ENCODE assay signal across 8 cellular contexts in genomic region chr3:9986230-9986725, GRCh38. TPM values are rescaled to one million over a fixed set of nuclear protein-coding genes. Genes with fewer than 3 reads are reported as not detected.
DNase-seq lines count a peak whose midpoint lies in the region; ATAC-seq, FAIRE-seq and TF ChIP-seq lines count a peak whose summit lies in the region.

No MANE protein-coding gene starts in this region.

- no peak for DNase-seq in Right ventricle myocardium inferior (ENCODE audit: missing footprints)
- DNase-seq in cardiac septum (ENCODE audit: low spot score): no peak
- peak; percentile 16 for DNase-seq in astrocyte (ENCODE audit: low read depth)
- DNase-seq in left lobe of liver (ENCODE audit: low spot score): no peak
- no peak for DNase-seq in tibial artery
- no peak for DNase-seq in superior temporal gyrus (ENCODE audit: extremely low spot score)
- no peak for DNase-seq in retina

- H3K9ac ChIP-seq in astrocyte (ENCODE audit: low read length): peak overlapping the region; percentile 95

- H3K4me2 ChIP-seq in astrocyte (ENCODE audit: low read length): peak overlapping the region; percentile 89

- peak overlapping the region; percentile 90 for H3K27ac Mint-ChIP-seq in astrocyte (ENCODE audit: unreplicated experiment)

- no peaks in the 10 kb centered on the region for H3K9me3 Mint-ChIP-seq in astrocyte (ENCODE audit: unreplicated experiment)

- ATAC-seq in Right ventricle myocardium inferior (peak; percentile 26), HG03342 (IDR thresholded peaks at IDR 0.05; ENCODE audit: unreplicated experiment) (peak; percentile 36), left lobe of liver (peak; percentile 42)

- peaks cover 5% of the 10 kb centered on the region for H3K4me1 Mint-ChIP-seq in astrocyte (ENCODE audit: low read depth, unreplicated experiment)

- H3K4me1 ChIP-seq in astrocyte (ENCODE audit: insufficient read depth, low read length) (peaks cover 16% of the 10 kb centered on the region), tibial artery (peaks cover 0 to 48% (median 23%) of the 10 kb centered on the region in 4 donors)

- peaks cover 12% of the 10 kb centered on the region for H4K20me1 ChIP-seq in astrocyte (ENCODE audit: insufficient read depth, low read length)

- H3K4me3 ChIP-seq in astrocyte (ENCODE audit: insufficient read depth, low read depth, low read length): peak overlapping the region; percentile 100
- H3K4me3 ChIP-seq in tibial artery: peak overlapping the region; percentile 65 to 92

- intact Hi-C loops in Right ventricle myocardium inferior (cut with DNase I) (loop anchor here (1.0 kb wide), 1 partner anchor 40 kb away; the partner anchor contains the start of gene FANCD2), cardiac septum (cut with DNase I) (loop anchor here (5.0 kb wide), 1 partner anchor 41 kb away; the partner anchor contains the start of gene FANCD2), tibial artery (cut with DNase I; ENCODE audit: low total_unique reads) (no loop called here)

- peak overlapping the region; percentile 99 for H2AFZ ChIP-seq in astrocyte (ENCODE audit: low read depth, low read length)

- no peaks in the 10 kb centered on the region for H3K27me3 ChIP-seq in astrocyte (ENCODE audit: insufficient read depth, low read length)
- no peaks in the 10 kb centered on the region for H3K27me3 ChIP-seq in tibial artery

- H3K9me3 ChIP-seq in astrocyte (ENCODE audit: insufficient read depth, low read depth, low read length) (no peaks in the 10 kb centered on the region), tibial artery (no peaks in the 10 kb centered on the region)

- H3K27me3 Mint-ChIP-seq in astrocyte (ENCODE audit: low read depth, unreplicated experiment): no peaks in the 10 kb centered on the region

- H3K36me3 Mint-ChIP-seq in astrocyte (ENCODE audit: low read depth, unreplicated experiment): no peaks in the 10 kb centered on the region

- peaks cover 50% of the 10 kb centered on the region for H3K79me2 ChIP-seq in astrocyte (ENCODE audit: insufficient read depth, low read length)

- TF ChIP-seq CTCF in astrocyte (IDR thresholded peaks at IDR 0.05; ENCODE audit: insufficient read depth, low read depth, low read length) (no peak), tibial artery (IDR thresholded peaks at IDR 0.05) (no peak)

- peak overlapping the region; percentile 97 for H3K4me3 Mint-ChIP-seq in astrocyte (ENCODE audit: unreplicated experiment)

- no peak for FAIRE-seq in astrocyte (lab: Jason Lieb, UNC)

- H3K36me3 ChIP-seq in astrocyte (ENCODE audit: insufficient read depth, low read length) (peaks cover 2% of the 10 kb centered on the region), tibial artery (peaks cover 3 to 6% (median 6%) of the 10 kb centered on the region in 3 donors)

- H3K27ac ChIP-seq in astrocyte (ENCODE audit: low read depth, low read length): peak overlapping the region; percentile 89
- peak overlapping the region; percentile 72 to 90 for H3K27ac ChIP-seq in tibial artery

RNA-seq across cellular contexts. Expression of gene EMC3, which starts 0.4 kb away (rescaled TPM):
- 108 TPM for total RNA-seq in Right ventricle myocardium inferior
- 59.6 TPM for total RNA-seq in cardiac septum
- 59.7 and 61.0 TPM in 2 replicates for total RNA-seq in astrocyte
- total RNA-seq in left lobe of liver: 64.2 TPM

RNA-seq across cellular contexts. Expression of gene PRRT3, which starts 34.1 kb away (rescaled TPM):
- 0.57 TPM for total RNA-seq in Right ventricle myocardium inferior
- total RNA-seq in cardiac septum: 1.6 TPM
- 2.2 and 2.4 TPM in 2 replicates for total RNA-seq in astrocyte
- total RNA-seq in left lobe of liver: 0.50 TPM

RNA-seq across cellular contexts. Expression of gene FANCD2, which starts 40.0 kb away (rescaled TPM):
- 1.0 TPM for total RNA-seq in Right ventricle myocardium inferior
- total RNA-seq in cardiac septum: 0.48 TPM
- 2.8 and 3.7 TPM in 2 replicates for total RNA-seq in astrocyte
- 0.65 TPM for total RNA-seq in left lobe of liver

RNA-seq across cellular contexts. Expression of gene CRELD1, which starts 52.6 kb away (rescaled TPM):
- total RNA-seq in Right ventricle myocardium inferior: 67.5 TPM
- 60.1 TPM for total RNA-seq in cardiac septum
- total RNA-seq in astrocyte: 18.8 and 26.2 TPM in 2 replicates
- 41.0 TPM for total RNA-seq in left lobe of liver
